Comparison of ENCODE assay signal across 8 cellular contexts in the genomic region with DNA sequence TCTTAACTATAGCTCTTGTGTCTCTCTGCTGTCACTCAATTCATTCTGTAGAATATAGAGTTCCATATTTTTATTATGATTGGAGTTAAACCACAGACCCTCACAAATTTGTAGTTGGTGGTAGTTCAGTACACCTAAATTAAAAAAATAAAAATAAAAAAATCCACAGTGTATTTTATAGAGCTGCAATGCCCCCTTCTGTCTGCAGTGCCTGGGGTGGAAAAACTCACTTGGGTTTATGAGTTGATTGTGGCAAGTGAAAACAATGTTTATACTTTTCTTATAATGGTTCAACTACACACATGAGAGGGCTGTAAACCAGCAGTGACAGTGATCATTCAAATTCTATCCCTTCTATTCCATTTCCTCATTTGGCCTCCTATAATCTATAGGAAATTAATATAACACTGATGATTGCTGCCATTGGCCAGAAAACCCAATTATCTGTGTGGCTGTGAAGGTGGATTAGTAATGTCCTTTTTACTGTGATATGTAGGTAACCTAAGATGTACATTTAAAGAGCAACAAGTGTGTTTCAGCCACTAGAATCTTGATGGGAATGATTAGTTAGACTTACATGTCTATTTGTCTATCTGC.
A peak's percentile ranks its signal among the peaks of the same experiment; 100 is the strongest.
DNase-seq lines count a peak whose midpoint lies in the region; ATAC-seq, FAIRE-seq and TF ChIP-seq lines count a peak whose summit lies in the region.

No MANE protein-coding gene starts in this region.

- H3K27me3 ChIP-seq in RWPE2 (ENCODE audit: insufficient read depth, poor library complexity, severe bottlenecking), result no peaks in the 10 kb centered on the region
- H3K27me3 ChIP-seq in small intestine (ENCODE audit: control insufficient read depth in 2 of 2, insufficient read depth in 2 of 2, low read length in 2 of 2), result no peaks in the 10 kb centered on the region

- no peaks in the 10 kb centered on the region for H3K36me3 ChIP-seq in RWPE2 (ENCODE audit: low read depth)
- H3K36me3 ChIP-seq in small intestine (ENCODE audit: control insufficient read depth in 2 of 2, insufficient read depth in 2 of 2, low read length in 2 of 2), result no peaks in the 10 kb centered on the region

- no peak for TF ChIP-seq POLR2A in H54 (IDR thresholded peaks at IDR 0.05; ENCODE audit: low read depth, low read length)

- H3K4me1 ChIP-seq in RWPE2 (ENCODE audit: insufficient read depth, poor library complexity, severe bottlenecking) (no peaks in the 10 kb centered on the region), small intestine (ENCODE audit: control insufficient read depth in 2 of 2, insufficient read depth in 1 of 2, low read depth in 1 of 2, low read length in 1 of 2) (peaks cover 0 to 2% of the 10 kb centered on the region in 2 donors)

- H3K4me3 ChIP-seq in RWPE2 (ENCODE audit: severe bottlenecking) (no peak overlapping the region), fibroblast of villous mesenchyme (ENCODE audit: low read depth, low read length) (no peak overlapping the region), small intestine (ENCODE audit: low read depth in 1 of 2, low read length in 2 of 2) (no peak overlapping the region)

- peak; percentile 41 for FAIRE-seq in H54 (lab: Jason Lieb, UNC)
- FAIRE-seq in small intestine (lab: Jason Lieb, UNC), result peak; percentile 15

- ATAC-seq in RWPE2 (ENCODE audit: low read depth), result 0 out of 3 replicates have a peak, but pooled peaks have one; percentile 23
- ATAC-seq in HG03439 (IDR thresholded peaks at IDR 0.05; ENCODE audit: unreplicated experiment), result no peak
- ATAC-seq in HG02571 (IDR thresholded peaks at IDR 0.05; ENCODE audit: unreplicated experiment), result no peak
- ATAC-seq in GM18519 (IDR thresholded peaks at IDR 0.05; ENCODE audit: low FRiP score, unreplicated experiment), result no peak

- TF ChIP-seq CTCF in RWPE2 (IDR thresholded peaks at IDR 0.05; ENCODE audit: poor library complexity, severe bottlenecking) (peak; percentile 82), fibroblast of villous mesenchyme (IDR thresholded peaks at IDR 0.05; ENCODE audit: insufficient read depth, low read depth, low read length) (peak; percentile 69)

- DNase-seq in H54 (ENCODE audit: insufficient read length, low spot score), result no peak
- DNase-seq in RWPE2 (ENCODE audit: low spot score), result no peak
- DNase-seq in fibroblast of villous mesenchyme (ENCODE audit: low read depth), result peak; percentile 37
- peak; percentile 22 for DNase-seq in small intestine
- no peak for DNase-seq in central memory CD4-positive, alpha-beta T cell

- no peaks in the 10 kb centered on the region for H3K9me3 ChIP-seq in RWPE2 (ENCODE audit: severe bottlenecking)
- H3K9me3 ChIP-seq in small intestine (ENCODE audit: control insufficient read depth, low read depth), result no peaks in the 10 kb centered on the region

- no peak overlapping the region for H3K27ac ChIP-seq in RWPE2 (ENCODE audit: poor library complexity, severe bottlenecking)
- no peak overlapping the region for H3K27ac ChIP-seq in small intestine (ENCODE audit: low read depth in 1 of 2, low read length in 1 of 2)

Comparison
In these comparisons a context has a peak if more than half of its experiments do, and no peak if none do; other contexts are left out.
1. DNase-seq: peak in fibroblast of villous mesenchyme (single experiment) and small intestine (single experiment); none in H54 (single experiment), RWPE2 (single experiment) and central memory CD4-positive, alpha-beta T cell (single experiment).